ENCODE assay signal across 17 cellular contexts in the genomic region with DNA sequence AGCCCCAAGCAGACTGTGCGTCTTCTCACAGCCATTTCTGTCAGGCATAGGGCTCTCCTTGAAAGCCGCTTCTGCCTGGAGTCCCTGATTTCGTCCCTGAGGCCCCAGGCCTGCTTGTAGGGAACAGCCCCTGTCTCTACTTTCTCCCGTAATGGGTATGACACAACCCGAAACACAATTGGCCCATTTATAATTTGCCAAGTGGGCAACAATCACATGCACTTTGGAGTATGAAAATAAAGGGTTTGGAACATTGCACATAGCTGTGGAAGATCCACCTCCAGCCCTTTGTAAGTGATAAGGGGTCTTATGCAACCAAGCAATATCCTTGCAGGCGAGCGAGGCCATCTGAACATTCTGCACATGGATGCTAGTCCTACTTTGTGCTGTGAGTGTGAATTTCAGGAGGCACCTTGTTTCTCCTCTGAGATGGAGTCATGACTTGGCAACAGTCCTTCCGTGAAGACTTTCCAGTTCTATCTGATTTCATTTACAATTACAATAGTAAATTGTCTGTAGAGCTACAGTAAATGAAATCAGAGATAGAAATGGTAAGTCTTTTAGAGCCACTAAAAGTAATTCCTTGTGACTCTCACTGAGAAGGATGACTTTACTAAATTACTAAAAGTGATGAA.
DNase-seq lines count a peak whose midpoint lies in the region; ATAC-seq and TF ChIP-seq lines count a peak whose summit lies in the region.
"Had no signal": no experiment of that assay in that cellular context is flagged by ENCODE, and none has a peak within 500 bp of the region (broad histone marks: within the 10 kb centered on the region; RNA-seq: fewer than 3 reads in every experiment).

No MANE protein-coding gene starts in this region.

- H3K4me3 ChIP-seq in right atrium auricular region, result no peak overlapping the region
- no peak overlapping the region for H3K4me3 ChIP-seq in esophagus muscularis mucosa
- H3K4me3 ChIP-seq in neuron (ENCODE audit: low read length), result no peak overlapping the region
- H3K4me3 ChIP-seq in uterus, result no peak overlapping the region
- H3K4me3 ChIP-seq: HAP-1, mucosa of descending colon had no signal

- H3K27me3 ChIP-seq in right atrium auricular region (no peaks in the 10 kb centered on the region), esophagus muscularis mucosa (no peaks in the 10 kb centered on the region), neuron (ENCODE audit: insufficient read depth, low read length) (no peaks in the 10 kb centered on the region), uterus (no peaks in the 10 kb centered on the region)

- no peaks in the 10 kb centered on the region for H3K9me3 Mint-ChIP-seq in stimulated activated effector memory CD8-positive, alpha-beta T cell treated with anti-CD3 and anti-CD28 coated beads, Interleukin-12 subunit alpha, Interleukin-12 subunit beta, amount 100 ng/mL, for 72 hours
- H3K9me3 Mint-ChIP-seq in activated naive CD4-positive, alpha-beta T cell treated with anti-CD3 and anti-CD28 coated beads, Interleukin-2, amount 10 ng/mL, durations not matched to agents 7 days and 5 days, result no peaks in the 10 kb centered on the region
- H3K9me3 Mint-ChIP-seq: stimulated activated naive CD8-positive, alpha-beta T cell treated with anti-CD3 and anti-CD28 coated beads, Interleukin-15, Interleukin-2, amounts not matched to agents 100 ng/mL and 50 ng/mL, for 24 hours had no signal

- no peaks in the 10 kb centered on the region for H3K9me3 ChIP-seq in right atrium auricular region
- H3K9me3 ChIP-seq in esophagus muscularis mucosa, result no peaks in the 10 kb centered on the region
- no peaks in the 10 kb centered on the region for H3K9me3 ChIP-seq in neuron (ENCODE audit: low read length)
- no peaks in the 10 kb centered on the region for H3K9me3 ChIP-seq in uterus
- H3K9me3 ChIP-seq: Caco-2, HAP-1, mucosa of descending colon had no signal

- no peak overlapping the region for H3K27ac Mint-ChIP-seq in stimulated activated effector memory CD8-positive, alpha-beta T cell treated with anti-CD3 and anti-CD28 coated beads, Interleukin-12 subunit alpha, Interleukin-12 subunit beta, amount 100 ng/mL, for 72 hours
- H3K27ac Mint-ChIP-seq in activated naive CD4-positive, alpha-beta T cell treated with anti-CD3 and anti-CD28 coated beads, Interleukin-2, amount 10 ng/mL, durations not matched to agents 7 days and 5 days, result no peak overlapping the region
- H3K27ac Mint-ChIP-seq: stimulated activated naive CD8-positive, alpha-beta T cell treated with anti-CD3 and anti-CD28 coated beads, Interleukin-15, Interleukin-2, amounts not matched to agents 100 ng/mL and 50 ng/mL, for 24 hours had no signal

- TF ChIP-seq CTCF in right atrium auricular region (IDR thresholded peaks at IDR 0.05) (no peak), esophagus muscularis mucosa (IDR thresholded peaks at IDR 0.05) (no peak), uterus (IDR thresholded peaks at IDR 0.05) (no peak), GM20000 (IDR thresholded peaks at IDR 0.05; ENCODE audit: extremely low read depth, missing control alignments) (no peak)

- H3K27me3 Mint-ChIP-seq in activated naive CD4-positive, alpha-beta T cell treated with anti-CD3 and anti-CD28 coated beads, Interleukin-2, amount 10 ng/mL, durations not matched to agents 7 days and 5 days, result peaks cover 11% of the 10 kb centered on the region
- H3K27me3 Mint-ChIP-seq: stimulated activated naive CD8-positive, alpha-beta T cell treated with anti-CD3 and anti-CD28 coated beads, Interleukin-15, Interleukin-2, amounts not matched to agents 100 ng/mL and 50 ng/mL, for 24 hours had no signal

- TF ChIP-seq POLR2A in esophagus muscularis mucosa (IDR thresholded peaks at IDR 0.05; ENCODE audit: low read depth) (no peak), uterus (IDR thresholded peaks at IDR 0.05) (no peak)

- CTCF ChIA-PET in activated naive CD4-positive, alpha-beta T cell treated with anti-CD3 and anti-CD28 coated beads, Interleukin-2, amount 10 ng/mL, durations not matched to agents 7 days and 5 days (lab: Charles Lee), result interaction anchor here (0.6 kb wide), 1 partner anchor 232 kb away, joined by 3 read pairs; no protein-coding TSS in a partner anchor

- H3K4me1 Mint-ChIP-seq in stimulated activated effector memory CD8-positive, alpha-beta T cell treated with anti-CD3 and anti-CD28 coated beads, Interleukin-12 subunit alpha, Interleukin-12 subunit beta, amount 100 ng/mL, for 72 hours, result no peaks in the 10 kb centered on the region
- no peaks in the 10 kb centered on the region for H3K4me1 Mint-ChIP-seq in activated naive CD4-positive, alpha-beta T cell treated with anti-CD3 and anti-CD28 coated beads, Interleukin-2, amount 10 ng/mL, durations not matched to agents 7 days and 5 days

- no peak overlapping the region for H3K4me3 Mint-ChIP-seq in stimulated activated effector memory CD8-positive, alpha-beta T cell treated with anti-CD3 and anti-CD28 coated beads, Interleukin-12 subunit alpha, Interleukin-12 subunit beta, amount 100 ng/mL, for 72 hours
- H3K4me3 Mint-ChIP-seq in activated naive CD4-positive, alpha-beta T cell treated with anti-CD3 and anti-CD28 coated beads, Interleukin-2, amount 10 ng/mL, durations not matched to agents 7 days and 5 days, result no peak overlapping the region
- H3K4me3 Mint-ChIP-seq: stimulated activated naive CD8-positive, alpha-beta T cell treated with anti-CD3 and anti-CD28 coated beads, Interleukin-15, Interleukin-2, amounts not matched to agents 100 ng/mL and 50 ng/mL, for 24 hours had no signal

- 89% methylated on average over 8 of the region's 8 CpGs for WGBS in esophagus muscularis mucosa

- intact Hi-C loops in Right ventricle myocardium inferior (cut with DNase I), result no loop called here
- intact Hi-C loops in esophagus muscularis mucosa (cut with DNase I), result no loop called here
- intact Hi-C loops in uterus (cut with DNase I; ENCODE audit: low total_unique reads), result no loop called here

- no peak for ATAC-seq in Right ventricle myocardium inferior
- no peak for ATAC-seq in stimulated activated effector memory CD8-positive, alpha-beta T cell treated with anti-CD3 and anti-CD28 coated beads, Interleukin-12 subunit alpha, Interleukin-12 subunit beta, amount 100 ng/mL, for 72 hours
- ATAC-seq: mucosa of descending colon had no signal

- DNase-seq in right atrium auricular region (ENCODE audit: low spot score) (no peak), Right ventricle myocardium inferior (ENCODE audit: missing footprints) (no peak), esophagus muscularis mucosa (ENCODE audit: extremely low spot score) (no peak), uterus (no peak), GM20000 (ENCODE audit: low spot score) (no peak)
- no peak for DNase-seq in stimulated activated effector memory CD8-positive, alpha-beta T cell treated with anti-CD3 and anti-CD28 coated beads, Interleukin-12 subunit alpha, Interleukin-12 subunit beta, amount 100 ng/mL, for 72 hours (ENCODE audit: low spot score in 2 of 2)
- DNase-seq in activated naive CD4-positive, alpha-beta T cell treated with anti-CD3 and anti-CD28 coated beads, Interleukin-2, amount 10 ng/mL, durations not matched to agents 7 days and 5 days, result no peak
- DNase-seq: activated CD4-positive, alpha-beta T cell treated with anti-CD3 and anti-CD28 coated beads for 4 hours; activated T-cell treated with anti-CD3 and anti-CD28 coated beads, Interleukin-2, amount 50 U/mL, for 1 hour; Caco-2; Karpas-422; mucosa of descending colon; NCI-H446; T-helper 2 cell had no signal

- TF ChIP-seq EP300 in esophagus muscularis mucosa (IDR thresholded peaks at IDR 0.05), result no peak

- peak overlapping the region; percentile 17 for H2AFZ ChIP-seq in neuron (ENCODE audit: low read depth, low read length)

- H3K27ac ChIP-seq in right atrium auricular region (peak overlapping the region; percentile 60 to 69), esophagus muscularis mucosa (replicated peaks in 1 of 4) (peak overlapping the region; percentile 57 to 63 (median 60)), uterus (peak overlapping the region; percentile 67 to 70)

- no peaks in the 10 kb centered on the region for H3K36me3 Mint-ChIP-seq in stimulated activated effector memory CD8-positive, alpha-beta T cell treated with anti-CD3 and anti-CD28 coated beads, Interleukin-12 subunit alpha, Interleukin-12 subunit beta, amount 100 ng/mL, for 72 hours
- no peaks in the 10 kb centered on the region for H3K36me3 Mint-ChIP-seq in activated naive CD4-positive, alpha-beta T cell treated with anti-CD3 and anti-CD28 coated beads, Interleukin-2, amount 10 ng/mL, durations not matched to agents 7 days and 5 days

- H3K36me3 ChIP-seq in right atrium auricular region (no peaks in the 10 kb centered on the region), esophagus muscularis mucosa (no peaks in the 10 kb centered on the region), neuron (ENCODE audit: insufficient read depth, low read length) (no peaks in the 10 kb centered on the region), uterus (no peaks in the 10 kb centered on the region)
- H3K36me3 ChIP-seq: HAP-1 had no signal

- H3K4me1 ChIP-seq in right atrium auricular region, result peaks cover 0 to 29% of the 10 kb centered on the region in 2 donors
- H3K4me1 ChIP-seq in esophagus muscularis mucosa, result peaks cover 5 to 32% (median 17%) of the 10 kb centered on the region in 4 donors
- H3K4me1 ChIP-seq in neuron (ENCODE audit: insufficient read depth, low read length), result peaks cover 36% of the 10 kb centered on the region
- H3K4me1 ChIP-seq in uterus, result no peaks in the 10 kb centered on the region
- H3K4me1 ChIP-seq: Caco-2 had no signal
